Comparison of ENCODE assay signal across 23 cellular contexts in the genomic region with DNA sequence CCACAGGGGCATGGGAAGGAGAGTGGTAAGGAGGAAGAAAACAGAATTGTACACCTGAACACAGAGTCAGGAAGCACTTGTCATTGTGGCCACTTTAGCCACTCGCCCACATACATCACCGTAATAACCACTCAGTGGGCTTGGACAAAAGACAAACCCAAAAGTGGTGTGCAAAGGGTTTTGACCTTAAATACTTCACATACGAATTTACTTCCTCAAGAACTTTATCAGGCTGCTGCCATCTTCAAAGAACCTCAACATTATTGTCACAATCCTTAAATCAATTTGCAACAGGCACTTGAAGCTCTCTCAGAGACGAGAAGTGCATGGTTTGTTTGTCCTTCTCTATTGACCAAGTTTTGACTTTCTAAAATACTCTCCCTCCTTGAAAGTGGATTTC.
"Had no signal": no experiment of that assay in that cellular context is flagged by ENCODE, and none has a peak within 500 bp of the region (broad histone marks: within the 10 kb centered on the region; RNA-seq: fewer than 3 reads in every experiment).

No MANE protein-coding gene starts in this region.

- H3K27me3 ChIP-seq: neural progenitor cell had no signal

- FAIRE-seq: astrocyte, small intestine had no signal

- H3K4me3 ChIP-seq: neural progenitor cell, thoracic aorta had no signal

- H3K4me2 ChIP-seq: neural progenitor cell had no signal

- H2AFZ ChIP-seq: neural progenitor cell had no signal

- H3K27ac ChIP-seq: neural progenitor cell, thoracic aorta had no signal

- DNase-seq: activated CD4-positive, alpha-beta T cell treated with anti-CD3 and anti-CD28 coated beads for 4 hours; activated CD4-positive, alpha-beta T cell treated with anti-CD3 and anti-CD28 coated beads, Interleukin-2, amount 50 U/mL, for 48 hours; activated CD8-positive, alpha-beta memory T cell treated with anti-CD3 and anti-CD28 coated beads, Interleukin-2, amount 50 U/mL, for 48 hours; activated naive CD4-positive, alpha-beta T cell treated with Interleukin-2 at 50 U/mL for 16 hours; activated naive CD8-positive, alpha-beta T cell treated with anti-CD3 and anti-CD28 coated beads for 36 hours; activated T-cell treated with anti-CD3 and anti-CD28 coated beads, Interleukin-2, amount 50 U/mL, for 4 hours; central memory CD4-positive, alpha-beta T cell; dermis blood vessel endothelial cell; effector CD8-positive, alpha-beta T cell; foreskin melanocyte; mammary epithelial cell; naive thymus-derived CD8-positive, alpha-beta T cell; posterior cingulate gyrus; small intestine; stimulated activated CD4-positive, alpha-beta T cell treated with anti-CD3 and anti-CD28 coated beads, Interleukin-15, amount 100 ng/mL, for 24 hours; stimulated activated naive B cell treated with anti-CD40 and anti-IgM and Interleukin-4, amounts not matched to agents 10 μg/mL and 1 μg/mL and 100 μg/mL, for 72 hours; T-helper 2 cell had no signal

- H3K4me1 ChIP-seq: neural progenitor cell had no signal

- H3K9me3 ChIP-seq: thoracic aorta had no signal

- ATAC-seq: activated T-cell treated with anti-CD3 and anti-CD28 coated beads, Interleukin-2, amount 50 U/mL, for 4 hours; left lobe of liver; naive thymus-derived CD8-positive, alpha-beta T cell; sciatic nerve; stimulated activated naive B cell treated with anti-CD40 and anti-IgM and Interleukin-4, amounts not matched to agents 10 μg/mL and 1 μg/mL and 100 μg/mL, for 72 hours; WTC11 had no signal

- H3K9ac ChIP-seq: neural progenitor cell had no signal

- H3K36me3 ChIP-seq: neural progenitor cell, thoracic aorta had no signal
